Comparison of ENCODE assay signal across 8 cellular contexts in genomic region chr9:74742792-74743389, GRCh38.
DNase-seq lines count a peak whose midpoint lies in the region; ATAC-seq and TF ChIP-seq lines count a peak whose summit lies in the region.

No MANE protein-coding gene starts in this region.

- TF ChIP-seq CTCF in Loucy (conservative IDR thresholded peaks at IDR 0.05; ENCODE audit: low read length): peak; percentile 86
- TF ChIP-seq CTCF in cardiac fibroblast (IDR thresholded peaks at IDR 0.05; ENCODE audit: low read depth, low read length): peak; percentile 81
- TF ChIP-seq CTCF in right lobe of liver (IDR thresholded peaks at IDR 0.05): peak; percentile 49 to 65 (median 62)
- TF ChIP-seq CTCF in sigmoid colon (IDR thresholded peaks at IDR 0.05): peak in 2 of 4 experiments; percentile 32 to 56

- H3K9ac ChIP-seq in Loucy (ENCODE audit: low read depth, low read length, poor library complexity, severe bottlenecking): no peak overlapping the region

- TF ChIP-seq POLR2A in right lobe of liver (IDR thresholded peaks at IDR 0.05) (no peak), sigmoid colon (IDR thresholded peaks at IDR 0.05) (no peak)

- H2AFZ ChIP-seq in Loucy (ENCODE audit: low read length): peak overlapping the region; percentile 39; the same call in 1 of the 2 replicates

- H3K4me2 ChIP-seq in Loucy (ENCODE audit: low read depth, low read length, poor library complexity, severe bottlenecking): peak overlapping the region; percentile 22

- H3K79me2 ChIP-seq in Loucy (ENCODE audit: insufficient read depth, low read length): no peaks in the 10 kb centered on the region

- H3K27ac ChIP-seq in right lobe of liver (no peak overlapping the region), sigmoid colon (no peak overlapping the region)

- intact Hi-C loops in right lobe of liver (cut with DNase I) (no loop called here), sigmoid colon (cut with DNase I) (no loop called here)

- H3K36me3 ChIP-seq in Loucy (ENCODE audit: insufficient read depth, low read length) (no peaks in the 10 kb centered on the region), right lobe of liver (no peaks in the 10 kb centered on the region), sigmoid colon (no peaks in the 10 kb centered on the region)

- H3F3A ChIP-seq in Loucy (ENCODE audit: low read depth): no peaks in the 10 kb centered on the region

- H4K20me1 ChIP-seq in Loucy (ENCODE audit: insufficient read depth, low read length, poor library complexity, severe bottlenecking): no peaks in the 10 kb centered on the region

- H3K4me3 ChIP-seq in Loucy (ENCODE audit: low read length, poor library complexity, severe bottlenecking) (no peak overlapping the region), cardiac fibroblast (replicated peaks in 1 of 2; ENCODE audit: low read depth in 2 of 2, low read length in 2 of 2) (no peak overlapping the region), right lobe of liver (no peak overlapping the region), sigmoid colon (no peak overlapping the region)

- no peaks in the 10 kb centered on the region for H3K9me3 ChIP-seq in Loucy (ENCODE audit: insufficient read depth, low read depth, low read length)
- no peaks in the 10 kb centered on the region for H3K9me3 ChIP-seq in right lobe of liver
- H3K9me3 ChIP-seq in sigmoid colon: no peaks in the 10 kb centered on the region

- H3K4me1 ChIP-seq in Loucy (ENCODE audit: insufficient read depth, low read length, poor library complexity, severe bottlenecking): no peaks in the 10 kb centered on the region
- peaks cover 0 to 6% (median 0%) of the 10 kb centered on the region in 4 donors for H3K4me1 ChIP-seq in right lobe of liver
- no peaks in the 10 kb centered on the region for H3K4me1 ChIP-seq in sigmoid colon

- ATAC-seq in right lobe of liver (peak; percentile 58 to 77 (median 72)), HG02763 (IDR thresholded peaks at IDR 0.05; ENCODE audit: unreplicated experiment) (no peak), HG02840 (IDR thresholded peaks at IDR 0.05; ENCODE audit: low FRiP score, unreplicated experiment) (no peak)

- WGBS in right lobe of liver (ENCODE audit: insufficient coverage, low coverage, low lambda C conversion rate, missing lambda C conversion rate): 5% methylated on average over 8 of the region's 8 CpGs
- WGBS in sigmoid colon, 2 donors: 9 to 18% methylated on average over 8 of the region's 8 CpGs

- H3K9me2 ChIP-seq in Loucy (replicated peaks; ENCODE audit: low read depth, low read length): no peaks in the 10 kb centered on the region

- H3K27me3 ChIP-seq in Loucy (ENCODE audit: insufficient read depth, low read length, poor library complexity, severe bottlenecking) (no peaks in the 10 kb centered on the region), right lobe of liver (no peaks in the 10 kb centered on the region), sigmoid colon (peaks cover 0 to 3% (median 0%) of the 10 kb centered on the region in 3 donors)

- peak in 2 of 3 donors; percentile 1 to 3 for DNase-seq in stimulated activated CD4-positive, alpha-beta T cell treated with anti-CD3 and anti-CD28 coated beads, TNF-alpha, amount 100 ng/mL, for 48 hours (ENCODE audit: low read depth in 3 of 3)
- DNase-seq in stimulated activated CD4-positive, alpha-beta T cell treated with anti-CD3 and anti-CD28 coated beads, Interleukin-4, amount 100 ng/mL, for 24 hours: no peak
- peak; percentile 48 to 52 for DNase-seq in cardiac fibroblast (ENCODE audit: low read depth in 2 of 2)
- no peak for DNase-seq in right lobe of liver
- no peak for DNase-seq in sigmoid colon

- no peak for TF ChIP-seq EP300 in sigmoid colon (IDR thresholded peaks at IDR 0.05)

Comparison
In these comparisons a context has a peak if more than half of its experiments do, and no peak if none do; other contexts are left out.
1. DNase-seq: peak in stimulated activated CD4-positive, alpha-beta T cell treated with anti-CD3 and anti-CD28 coated beads, TNF-alpha, amount 100 ng/mL, for 48 hours (2 of 3) and cardiac fibroblast (2 of 2); none in stimulated activated CD4-positive, alpha-beta T cell treated with anti-CD3 and anti-CD28 coated beads, Interleukin-4, amount 100 ng/mL, for 24 hours (single experiment), right lobe of liver (0 of 3) and sigmoid colon (single experiment).
2. ATAC-seq: peak in right lobe of liver (4 of 4); none in HG02763 (single experiment) and HG02840 (single experiment).